Comparison of ENCODE assay signal across 13 cellular contexts in genomic region chr9:74330487-74331214, GRCh38.
DNase-seq lines count a peak whose midpoint lies in the region; ATAC-seq and TF ChIP-seq lines count a peak whose summit lies in the region.
"Had no signal": no experiment of that assay in that cellular context is flagged by ENCODE, and none has a peak within 500 bp of the region (broad histone marks: within the 10 kb centered on the region; RNA-seq: fewer than 3 reads in every experiment).

No MANE protein-coding gene starts in this region.

- no peaks in the 10 kb centered on the region for H3K27me3 ChIP-seq in DND-41 (ENCODE audit: insufficient read depth, low read length, poor library complexity)
- no peaks in the 10 kb centered on the region for H3K27me3 ChIP-seq in Loucy (ENCODE audit: insufficient read depth, low read length, poor library complexity, severe bottlenecking)

- H3K9me2 ChIP-seq in Loucy (replicated peaks; ENCODE audit: low read depth, low read length), result no peaks in the 10 kb centered on the region

- H4K20me1 ChIP-seq in DND-41 (ENCODE audit: insufficient read depth, low read length), result no peaks in the 10 kb centered on the region
- H4K20me1 ChIP-seq in Loucy (ENCODE audit: insufficient read depth, low read length, poor library complexity, severe bottlenecking), result no peaks in the 10 kb centered on the region

- H3K9me3 ChIP-seq in DND-41 (ENCODE audit: insufficient read depth, low read length, severe bottlenecking) (no peaks in the 10 kb centered on the region), Loucy (ENCODE audit: insufficient read depth, low read depth, low read length) (no peaks in the 10 kb centered on the region)

- TF ChIP-seq CTCF in DND-41 (IDR thresholded peaks at IDR 0.05; ENCODE audit: borderline replicate concordance, extremely low read depth, low read length, poor library complexity, severe bottlenecking) (no peak), Loucy (conservative IDR thresholded peaks at IDR 0.05; ENCODE audit: low read length) (no peak)

- ATAC-seq in DND-41 (ENCODE audit: insufficient read depth, low read depth), result no peak
- ATAC-seq in SK-N-SH treated with all-trans-retinoic acid at 6 μM for 48 hours, result no peak
- no peak for ATAC-seq in GM18873 (IDR thresholded peaks at IDR 0.05; ENCODE audit: low FRiP score, unreplicated experiment)
- ATAC-seq: CD8-positive, alpha-beta T cell had no signal

- H3K27ac ChIP-seq in DND-41 (ENCODE audit: low read length), result peak overlapping the region; percentile 45
- H3K27ac ChIP-seq: KMS-11 had no signal

- H3K4me2 ChIP-seq in DND-41 (ENCODE audit: insufficient read depth, low read length) (no peak overlapping the region), Loucy (ENCODE audit: low read depth, low read length, poor library complexity, severe bottlenecking) (peak overlapping the region; percentile 51)
- H3K4me2 ChIP-seq: KMS-11 had no signal

- DNase-seq in DND-41, result no peak
- peak; percentile 0 for DNase-seq in fibroblast of peridontal ligament (ENCODE audit: extremely low read depth)
- no peak for DNase-seq in DMS79 treated with DMSO at 0.1 percent for 48 hours (lab: John Stamatoyannopoulos, UW)
- DNase-seq in HUDEP-2 (lab: John Stamatoyannopoulos, UW; ENCODE audit: unreplicated experiment in 76 of 76), result no peak
- no peak for DNase-seq in NCI-H2227 (lab: John Stamatoyannopoulos, UW; ENCODE audit: unreplicated experiment)
- DNase-seq: Calu3; CD8-positive, alpha-beta T cell; GOT3; H7 had no signal

- H3K36me3 ChIP-seq in DND-41 (ENCODE audit: insufficient read depth, low read length), result no peaks in the 10 kb centered on the region
- H3K36me3 ChIP-seq in Loucy (ENCODE audit: insufficient read depth, low read length), result no peaks in the 10 kb centered on the region

- H3K9ac ChIP-seq in DND-41 (ENCODE audit: low read depth, low read length) (no peak overlapping the region), Loucy (ENCODE audit: low read depth, low read length, poor library complexity, severe bottlenecking) (peak overlapping the region; percentile 29)
- H3K9ac ChIP-seq: KMS-11 had no signal

- H3K79me2 ChIP-seq in DND-41 (ENCODE audit: insufficient read depth, low read length), result no peaks in the 10 kb centered on the region
- no peaks in the 10 kb centered on the region for H3K79me2 ChIP-seq in Loucy (ENCODE audit: insufficient read depth, low read length)

- peaks cover 5% of the 10 kb centered on the region for H3F3A ChIP-seq in Loucy (ENCODE audit: low read depth)

- H2AFZ ChIP-seq in DND-41 (ENCODE audit: low read depth, low read length) (0 out of 2 replicates have a peak overlapping the region, but pooled peaks have one; percentile 45), Loucy (ENCODE audit: low read length) (peak overlapping the region; percentile 40; the same call in 1 of the 2 replicates)

- H3K4me3 ChIP-seq in DND-41 (ENCODE audit: low read depth in 1 of 2, low read length in 2 of 2) (no peak overlapping the region), Loucy (ENCODE audit: low read length, poor library complexity, severe bottlenecking) (no peak overlapping the region)

- peaks cover 75% of the 10 kb centered on the region for H3K4me1 ChIP-seq in DND-41 (ENCODE audit: insufficient read depth, low read length)
- H3K4me1 ChIP-seq in Loucy (ENCODE audit: insufficient read depth, low read length, poor library complexity, severe bottlenecking), result peaks cover 83% of the 10 kb centered on the region

TF ChIP-seq in SK-N-SH treated with all-trans-retinoic acid at 6 μM for 48 hours, 23 proteins besides CTCF, POLR2A, EP300 and RAD21:
- TF ChIP-seq, protein P1, sequence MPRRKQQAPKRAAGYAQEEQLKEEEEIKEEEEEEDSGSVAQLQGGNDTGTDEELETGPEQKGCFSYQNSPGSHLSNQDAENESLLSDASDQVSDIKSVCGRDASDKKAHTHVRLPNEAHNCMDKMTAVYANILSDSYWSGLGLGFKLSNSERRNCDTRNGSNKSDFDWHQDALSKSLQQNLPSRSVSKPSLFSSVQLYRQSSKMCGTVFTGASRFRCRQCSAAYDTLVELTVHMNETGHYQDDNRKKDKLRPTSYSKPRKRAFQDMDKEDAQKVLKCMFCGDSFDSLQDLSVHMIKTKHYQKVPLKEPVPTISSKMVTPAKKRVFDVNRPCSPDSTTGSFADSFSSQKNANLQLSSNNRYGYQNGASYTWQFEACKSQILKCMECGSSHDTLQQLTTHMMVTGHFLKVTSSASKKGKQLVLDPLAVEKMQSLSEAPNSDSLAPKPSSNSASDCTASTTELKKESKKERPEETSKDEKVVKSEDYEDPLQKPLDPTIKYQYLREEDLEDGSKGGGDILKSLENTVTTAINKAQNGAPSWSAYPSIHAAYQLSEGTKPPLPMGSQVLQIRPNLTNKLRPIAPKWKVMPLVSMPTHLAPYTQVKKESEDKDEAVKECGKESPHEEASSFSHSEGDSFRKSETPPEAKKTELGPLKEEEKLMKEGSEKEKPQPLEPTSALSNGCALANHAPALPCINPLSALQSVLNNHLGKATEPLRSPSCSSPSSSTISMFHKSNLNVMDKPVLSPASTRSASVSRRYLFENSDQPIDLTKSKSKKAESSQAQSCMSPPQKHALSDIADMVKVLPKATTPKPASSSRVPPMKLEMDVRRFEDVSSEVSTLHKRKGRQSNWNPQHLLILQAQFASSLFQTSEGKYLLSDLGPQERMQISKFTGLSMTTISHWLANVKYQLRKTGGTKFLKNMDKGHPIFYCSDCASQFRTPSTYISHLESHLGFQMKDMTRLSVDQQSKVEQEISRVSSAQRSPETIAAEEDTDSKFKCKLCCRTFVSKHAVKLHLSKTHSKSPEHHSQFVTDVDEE (CRISPR knock-in tag; IDR thresholded peaks at IDR 0.05), result peak; percentile 85
- TF ChIP-seq ISL1 (CRISPR knock-in tag; IDR thresholded peaks at IDR 0.05) (peak; percentile 26; the same call in 1 of the 2 replicates), TOX (CRISPR knock-in tag; IDR thresholded peaks at IDR 0.05; ENCODE audit: borderline replicate concordance) (no peak), TCF4 (CRISPR knock-in tag; IDR thresholded peaks at IDR 0.05; ENCODE audit: borderline replicate concordance) (peak; percentile 90), ZNF70 (CRISPR knock-in tag; IDR thresholded peaks at IDR 0.05) (no peak)
TF ChIP-seq in SK-N-SH treated with all-trans-retinoic acid at 6 μM for 48 hours: peak in this region for 3.
